ENCODE assay signal across 13 cellular contexts in genomic region chr1:28249879-28250295, GRCh38. TPM values are rescaled to one million over a fixed set of nuclear protein-coding genes. Genes with fewer than 3 reads are reported as not detected.
DNase-seq lines count a peak whose midpoint lies in the region; ATAC-seq, FAIRE-seq and TF ChIP-seq lines count a peak whose summit lies in the region.
"Had no signal": no experiment of that assay in that cellular context is flagged by ENCODE, and none has a peak within 500 bp of the region (broad histone marks: within the 10 kb centered on the region; RNA-seq: fewer than 3 reads in every experiment).

No MANE protein-coding gene starts in this region.

- H3K4me2 ChIP-seq in OCI-LY7 (ENCODE audit: low read length) = peak overlapping the region; percentile 99

- H3K9me3 Mint-ChIP-seq in activated naive CD4-positive, alpha-beta T cell treated with anti-CD3 and anti-CD28 coated beads for 36 hours = no peaks in the 10 kb centered on the region
- H3K9me3 Mint-ChIP-seq in activated naive CD4-positive, alpha-beta T cell treated with anti-CD3 and anti-CD28 coated beads, Interleukin-2, amount 10 ng/mL, durations not matched to agents 7 days and 5 days = no peaks in the 10 kb centered on the region
- H3K9me3 Mint-ChIP-seq in stimulated activated effector memory CD8-positive, alpha-beta T cell treated with anti-CD3 and anti-CD28 coated beads, Interleukin-12 subunit alpha, Interleukin-12 subunit beta, amount 100 ng/mL, for 72 hours = no peaks in the 10 kb centered on the region
- H3K9me3 Mint-ChIP-seq: T-helper 1 cell treated with Interleukin-12 subunit alpha and Interleukin-12 subunit beta and Interleukin-4 antibody, amounts not matched to agents 30 μg/mL and 1 μg/mL, for 36 hours had no signal

- H3K36me3 ChIP-seq in OCI-LY7 (ENCODE audit: insufficient read depth, low read length) = no peaks in the 10 kb centered on the region
- H3K36me3 ChIP-seq in bronchial epithelial cell (ENCODE audit: control insufficient read depth, insufficient read depth, low read length) = no peaks in the 10 kb centered on the region

- CTCF ChIA-PET in activated naive CD4-positive, alpha-beta T cell treated with anti-CD3 and anti-CD28 coated beads for 36 hours (lab: Charles Lee) = interaction anchor here (1.0 to 2.8 kb wide), 6 partner anchors 9 to 257 kb away, joined by 3 to 50 read pairs (median 10); partner anchors contain the start of genes ATP5IF1 and SESN2
- CTCF ChIA-PET in activated naive CD4-positive, alpha-beta T cell treated with anti-CD3 and anti-CD28 coated beads, Interleukin-2, amount 10 ng/mL, durations not matched to agents 7 days and 5 days (lab: Charles Lee) = interaction anchor here (2.0 to 2.8 kb wide), 5 partner anchors 8 to 157 kb away, joined by 9 to 31 read pairs (median 15); partner anchors contain the start of gene MED18
- CTCF ChIA-PET in OCI-LY7 (lab: Charles Lee; ENCODE audit: unreplicated experiment) = interaction anchor here (0.5 to 1.4 kb wide), 3 partner anchors 11 to 106 kb away, joined by 3 to 5 read pairs (median 3); no protein-coding TSS in a partner anchor

- H3K9me3 ChIP-seq in OCI-LY7 (ENCODE audit: low read length) = no peaks in the 10 kb centered on the region

- no peaks in the 10 kb centered on the region for H3K9me2 ChIP-seq in OCI-LY7 (ENCODE audit: insufficient read depth, low read length)

- TF ChIP-seq CTCF in OCI-LY7 (conservative IDR thresholded peaks at IDR 0.05; ENCODE audit: low read length) (no peak), bronchial epithelial cell (IDR thresholded peaks at IDR 0.05; ENCODE audit: insufficient read depth, low read length, severe bottlenecking) (no peak)

- H3K27ac ChIP-seq in OCI-LY7 (ENCODE audit: low read depth, low read length, poor library complexity, severe bottlenecking) = peak overlapping the region; percentile 88

- no peak for FAIRE-seq in bronchial epithelial cell (lab: Jason Lieb, UNC)

- H3K36me3 Mint-ChIP-seq in activated naive CD4-positive, alpha-beta T cell treated with anti-CD3 and anti-CD28 coated beads for 36 hours (ENCODE audit: low read depth) = no peaks in the 10 kb centered on the region
- peaks cover 1% of the 10 kb centered on the region for H3K36me3 Mint-ChIP-seq in activated naive CD4-positive, alpha-beta T cell treated with anti-CD3 and anti-CD28 coated beads, Interleukin-2, amount 10 ng/mL, durations not matched to agents 7 days and 5 days
- H3K36me3 Mint-ChIP-seq in stimulated activated effector memory CD8-positive, alpha-beta T cell treated with anti-CD3 and anti-CD28 coated beads, Interleukin-12 subunit alpha, Interleukin-12 subunit beta, amount 100 ng/mL, for 72 hours = peaks cover 10% of the 10 kb centered on the region

- H3K4me1 Mint-ChIP-seq in activated naive CD4-positive, alpha-beta T cell treated with anti-CD3 and anti-CD28 coated beads for 36 hours (ENCODE audit: low read depth) = peaks cover 39% of the 10 kb centered on the region
- peaks cover 39% of the 10 kb centered on the region for H3K4me1 Mint-ChIP-seq in activated naive CD4-positive, alpha-beta T cell treated with anti-CD3 and anti-CD28 coated beads, Interleukin-2, amount 10 ng/mL, durations not matched to agents 7 days and 5 days
- H3K4me1 Mint-ChIP-seq in stimulated activated effector memory CD8-positive, alpha-beta T cell treated with anti-CD3 and anti-CD28 coated beads, Interleukin-12 subunit alpha, Interleukin-12 subunit beta, amount 100 ng/mL, for 72 hours = peaks cover 40% of the 10 kb centered on the region

- H3K27me3 ChIP-seq in bronchial epithelial cell (ENCODE audit: control insufficient read depth, insufficient read depth, low read length) = no peaks in the 10 kb centered on the region

- H3K27me3 Mint-ChIP-seq in activated naive CD4-positive, alpha-beta T cell treated with anti-CD3 and anti-CD28 coated beads for 36 hours (ENCODE audit: low read depth) = no peaks in the 10 kb centered on the region
- no peaks in the 10 kb centered on the region for H3K27me3 Mint-ChIP-seq in activated naive CD4-positive, alpha-beta T cell treated with anti-CD3 and anti-CD28 coated beads, Interleukin-2, amount 10 ng/mL, durations not matched to agents 7 days and 5 days

- peak overlapping the region; percentile 97 for H3K27ac Mint-ChIP-seq in activated naive CD4-positive, alpha-beta T cell treated with anti-CD3 and anti-CD28 coated beads for 36 hours
- no peak overlapping the region for H3K27ac Mint-ChIP-seq in activated naive CD4-positive, alpha-beta T cell treated with anti-CD3 and anti-CD28 coated beads, Interleukin-2, amount 10 ng/mL, durations not matched to agents 7 days and 5 days
- H3K27ac Mint-ChIP-seq in stimulated activated effector memory CD8-positive, alpha-beta T cell treated with anti-CD3 and anti-CD28 coated beads, Interleukin-12 subunit alpha, Interleukin-12 subunit beta, amount 100 ng/mL, for 72 hours = peak overlapping the region; percentile 90

- DNase-seq in activated naive CD4-positive, alpha-beta T cell treated with anti-CD3 and anti-CD28 coated beads for 36 hours = no peak
- no peak for DNase-seq in activated naive CD4-positive, alpha-beta T cell treated with anti-CD3 and anti-CD28 coated beads, Interleukin-2, amount 10 ng/mL, durations not matched to agents 7 days and 5 days
- no peak for DNase-seq in OCI-LY7 (ENCODE audit: low spot score)
- DNase-seq in bronchial epithelial cell (ENCODE audit: low read depth) = peak; percentile 29
- no peak for DNase-seq in stimulated activated effector memory CD8-positive, alpha-beta T cell treated with anti-CD3 and anti-CD28 coated beads, Interleukin-12 subunit alpha, Interleukin-12 subunit beta, amount 100 ng/mL, for 72 hours (ENCODE audit: low spot score in 2 of 2)
- DNase-seq in ecto neural progenitor cell (ENCODE audit: low spot score) = no peak
- DNase-seq in cerebellum (ENCODE audit: low spot score) = no peak
- DNase-seq: effector CD4-positive, alpha-beta T cell; hippocampal formation; NCI-H510A; retina had no signal

- no peak for ATAC-seq in stimulated activated effector memory CD8-positive, alpha-beta T cell treated with anti-CD3 and anti-CD28 coated beads, Interleukin-12 subunit alpha, Interleukin-12 subunit beta, amount 100 ng/mL, for 72 hours
- no peak for ATAC-seq in GM21447 (IDR thresholded peaks at IDR 0.05; ENCODE audit: unreplicated experiment)

- H3K79me2 ChIP-seq in OCI-LY7 (ENCODE audit: insufficient read depth, low read depth, low read length) = peaks cover 12% of the 10 kb centered on the region; the same call in 1 of the 2 replicates

- BruUV-seq in OCI-LY7 (replicated peaks; lab: Mats Ljungman, UMichigan) = TSS peak; percentile 92

- intact Hi-C loops in activated naive CD4-positive, alpha-beta T cell treated with anti-CD3 and anti-CD28 coated beads for 36 hours (cut with micrococcal nuclease) = loop anchor here (1.0 to 5.0 kb wide), 6 partner anchors 9 to 637 kb away; partner anchors contain the start of genes GMEB1, SESN2 and YTHDF2
- intact Hi-C loops in OCI-LY7 (cut with micrococcal nuclease; ENCODE audit: unreplicated experiment) = loop anchor here (2.0 to 5.0 kb wide), 4 partner anchors 79 to 392 kb away; partner anchors contain the start of genes MED18 and TAF12

- H3K4me1 ChIP-seq in OCI-LY7 (ENCODE audit: insufficient read depth, low read length, poor library complexity, severe bottlenecking) = peaks cover 43% of the 10 kb centered on the region

- H2AFZ ChIP-seq in OCI-LY7 (ENCODE audit: low read length) = peak overlapping the region; percentile 94; the same call in 1 of the 2 replicates

- H4K20me1 ChIP-seq in OCI-LY7 (ENCODE audit: insufficient read depth, low read length) = no peaks in the 10 kb centered on the region

- no peak overlapping the region for H3K4me3 Mint-ChIP-seq in activated naive CD4-positive, alpha-beta T cell treated with anti-CD3 and anti-CD28 coated beads for 36 hours
- H3K4me3 Mint-ChIP-seq in activated naive CD4-positive, alpha-beta T cell treated with anti-CD3 and anti-CD28 coated beads, Interleukin-2, amount 10 ng/mL, durations not matched to agents 7 days and 5 days = no peak overlapping the region
- peak overlapping the region; percentile 90 for H3K4me3 Mint-ChIP-seq in stimulated activated effector memory CD8-positive, alpha-beta T cell treated with anti-CD3 and anti-CD28 coated beads, Interleukin-12 subunit alpha, Interleukin-12 subunit beta, amount 100 ng/mL, for 72 hours
- H3K4me3 Mint-ChIP-seq: T-helper 1 cell treated with Interleukin-12 subunit alpha and Interleukin-12 subunit beta and Interleukin-4 antibody, amounts not matched to agents 30 μg/mL and 1 μg/mL, for 36 hours had no signal

- POLR2A ChIA-PET in OCI-LY7 (lab: Charles Lee) = interaction anchor here (0.6 to 7.3 kb wide), 18 partner anchors 9 to 904 kb away, joined by 3 to 71 read pairs (median 4); partner anchors contain the start of genes ATP5IF1, MED18, SESN2 and TAF12

- H3K4me3 ChIP-seq in OCI-LY7 (ENCODE audit: low read depth, low read length, poor library complexity, severe bottlenecking) (peak overlapping the region; percentile 49), bronchial epithelial cell (ENCODE audit: low read depth, low read length) (no peak overlapping the region)

RNA-seq across cellular contexts. Expression of gene SESN2, which starts 9.4 kb away (rescaled TPM):
- total RNA-seq in activated naive CD4-positive, alpha-beta T cell treated with anti-CD3 and anti-CD28 coated beads for 36 hours = 10 to 100 TPM; 46.2 to 46.9 TPM
- 18.3 and 22.8 TPM in 2 replicates for total RNA-seq in OCI-LY7 (2014; rRNA removed; shearing (Covaris generic))
- total RNA-seq in OCI-LY7 (2022) (37.6 and 41.2 TPM in 2 replicates), bronchial epithelial cell (24.2 and 36.4 TPM in 2 replicates), cerebellum (3.2 TPM)

RNA-seq across cellular contexts. Expression of gene ATP5IF1, which starts 14.0 kb away (rescaled TPM):
- 100 to 1,000 TPM; 182 to 185 TPM for total RNA-seq in activated naive CD4-positive, alpha-beta T cell treated with anti-CD3 and anti-CD28 coated beads for 36 hours
- total RNA-seq in OCI-LY7 (2014; rRNA removed; shearing (Covaris generic)) = 410 and 604 TPM in 2 replicates
- total RNA-seq in OCI-LY7 (2022) (321 and 330 TPM in 2 replicates), bronchial epithelial cell (286 and 496 TPM in 2 replicates), cerebellum (31.5 TPM)

RNA-seq across cellular contexts. Expression of gene DNAJC8, which starts 17.1 kb away (rescaled TPM):
- total RNA-seq in activated naive CD4-positive, alpha-beta T cell treated with anti-CD3 and anti-CD28 coated beads for 36 hours = 100 to 1,000 TPM; 113 to 115 TPM
- 71.1 and 94.6 TPM in 2 replicates for total RNA-seq in OCI-LY7 (2014; rRNA removed; shearing (Covaris generic))
- total RNA-seq in OCI-LY7 (2022) = 121 and 129 TPM in 2 replicates
- 44.2 and 51.7 TPM in 2 replicates for total RNA-seq in bronchial epithelial cell
- total RNA-seq in cerebellum = 34.1 TPM
